ENCODE assay signal across 6 cellular contexts in genomic region chr6:33417127-33417902, GRCh38. TPM values are rescaled to one million over a fixed set of nuclear protein-coding genes. Genes with fewer than 3 reads are reported as not detected.
DNase-seq lines count a peak whose midpoint lies in the region; FAIRE-seq and TF ChIP-seq lines count a peak whose summit lies in the region.

No MANE protein-coding gene starts in this region.

- H3K4me3 ChIP-seq in AG10803 (ENCODE audit: low read length) (peak overlapping the region; percentile 90), MG63 (peak overlapping the region; percentile 60), endothelial cell of umbilical vein (replicated peaks in 1 of 3; ENCODE audit: insufficient read depth in 1 of 3, low read depth in 1 of 3, low read length in 3 of 3) (peak overlapping the region; percentile 36 to 63 (median 50)), skeletal muscle satellite cell (ENCODE audit: low read length) (peak overlapping the region; percentile 80)

- CTCF ChIA-PET in endothelial cell of umbilical vein (lab: Charles Lee): interaction anchor here (4.7 kb wide), 1 partner anchor 8 kb away, joined by 14 read pairs; no protein-coding TSS in a partner anchor

- dilution Hi-C loops in endothelial cell of umbilical vein (cut with MboI; ENCODE audit: extremely low pct_ligation_motif_present, low sequenced_read_pairs): no loop called here

- peak overlapping the region; percentile 36 for H3K27ac ChIP-seq in endothelial cell of umbilical vein (ENCODE audit: insufficient read depth, low read depth, low read length)

- H2AFZ ChIP-seq in endothelial cell of umbilical vein (ENCODE audit: low read depth, low read length): peak overlapping the region; percentile 64

- H3K27me3 ChIP-seq in MG63 (no peaks in the 10 kb centered on the region), endothelial cell of umbilical vein (ENCODE audit: control insufficient read depth in 2 of 2, insufficient read depth in 2 of 2, low read length in 2 of 2) (peaks cover 4 to 11% of the 10 kb centered on the region in 2 experiments), skeletal muscle satellite cell (ENCODE audit: control insufficient read depth, insufficient read depth, low read length) (no peaks in the 10 kb centered on the region)

- no peaks in the 10 kb centered on the region for H3K9me1 ChIP-seq in endothelial cell of umbilical vein (replicated peaks; ENCODE audit: control insufficient read depth, extremely low read depth, insufficient read depth, low read length)

- intact Hi-C loops in endothelial cell of umbilical vein (cut with micrococcal nuclease): loop anchor here (1.0 to 10.0 kb wide), 2 partner anchors 8 to 443 kb away; no protein-coding TSS in a partner anchor

- H3K9me3 ChIP-seq in MG63 (no peaks in the 10 kb centered on the region), endothelial cell of umbilical vein (replicated peaks; ENCODE audit: control insufficient read depth, insufficient read depth, low read length) (no peaks in the 10 kb centered on the region), skeletal muscle satellite cell (replicated peaks; ENCODE audit: low read length) (no peaks in the 10 kb centered on the region)

- H3K36me3 ChIP-seq in MG63: peaks cover 13% of the 10 kb centered on the region
- H3K36me3 ChIP-seq in endothelial cell of umbilical vein (ENCODE audit: control insufficient read depth in 2 of 2, extremely low read depth in 1 of 2, insufficient read depth in 2 of 2, low read length in 2 of 2): peaks cover 0 to 21% of the 10 kb centered on the region in 2 experiments
- H3K36me3 ChIP-seq in skeletal muscle satellite cell (ENCODE audit: insufficient read depth, low read length): peaks cover 38% of the 10 kb centered on the region

- BruUV-seq in endothelial cell of umbilical vein (replicated peaks; lab: Mats Ljungman, UMichigan): TSS peak; percentile 70

- POLR2A ChIA-PET in endothelial cell of umbilical vein (lab: Charles Lee): no interaction called here

- no peaks in the 10 kb centered on the region for H4K20me1 ChIP-seq in endothelial cell of umbilical vein (replicated peaks; ENCODE audit: control insufficient read depth, extremely low read depth, insufficient read depth, low read length)

- DNase-seq in AG10803 (ENCODE audit: low read depth): peak; percentile 88
- DNase-seq in MG63: peak; percentile 49
- DNase-seq in endothelial cell of umbilical vein (ENCODE audit: low read depth, low spot score): peak; percentile 30
- no peak for DNase-seq in cerebellar cortex (ENCODE audit: low spot score)
- DNase-seq in medulla oblongata (ENCODE audit: extremely low spot score): no peak

- H3K79me2 ChIP-seq in endothelial cell of umbilical vein (ENCODE audit: control insufficient read depth, insufficient read depth, low read length): peaks cover 12% of the 10 kb centered on the region

- H3K4me2 ChIP-seq in endothelial cell of umbilical vein (ENCODE audit: insufficient read depth, low read length) (peak overlapping the region; percentile 70), skeletal muscle satellite cell (ENCODE audit: low read length) (peak overlapping the region; percentile 92)

- peak; percentile 84 for FAIRE-seq in endothelial cell of umbilical vein (lab: Jason Lieb, UNC)

- H3K9ac ChIP-seq in endothelial cell of umbilical vein (replicated peaks; ENCODE audit: extremely low read depth, insufficient read depth, low read length) (peak overlapping the region; percentile 40), skeletal muscle satellite cell (ENCODE audit: low read depth, low read length) (peak overlapping the region; percentile 87)

- TF ChIP-seq POLR2A in endothelial cell of umbilical vein (IDR thresholded peaks at IDR 0.05; ENCODE audit: low read depth, low read length): peak; percentile 2

- TF ChIP-seq CTCF in AG10803 (conservative IDR thresholded peaks at IDR 0.05; ENCODE audit: low read length) (no peak), endothelial cell of umbilical vein (IDR thresholded peaks at IDR 0.05; ENCODE audit: extremely low read depth in 1 of 2, insufficient read depth in 1 of 2, low read depth in 1 of 2, low read length in 2 of 2) (no peak)

- H3K4me1 ChIP-seq in endothelial cell of umbilical vein (ENCODE audit: control insufficient read depth, extremely low read depth, insufficient read depth, low read length) (peaks cover 20% of the 10 kb centered on the region), skeletal muscle satellite cell (ENCODE audit: control insufficient read depth, insufficient read depth, low read length) (peaks cover 25% of the 10 kb centered on the region)

TF ChIP-seq in endothelial cell of umbilical vein, 7 proteins besides CTCF, POLR2A, EP300 and RAD21:
- TF ChIP-seq JUN (IDR thresholded peaks at IDR 0.05; ENCODE audit: borderline replicate concordance, insufficient read depth, insufficient read length, low read depth) (peak; percentile 25), POLR2AphosphoS5 (IDR thresholded peaks at IDR 0.05; ENCODE audit: insufficient read depth, low read depth, low read length) (no peak), FOS (IDR thresholded peaks at IDR 0.05; ENCODE audit: borderline replicate concordance, insufficient read depth, low read length) (peak; percentile 47)
TF ChIP-seq in endothelial cell of umbilical vein: peak in this region for 2.

RNA-seq across cellular contexts. Expression of gene CUTA, which starts 0.6 kb away (rescaled TPM):
- 158 and 230 TPM in 2 replicates for total RNA-seq in MG63 (2014; rRNA removed; shearing (Covaris generic); ENCODE audit: low replicate concordance)
- 133 TPM in 2 replicates for total RNA-seq in endothelial cell of umbilical vein
- 202 and 241 TPM in 2 replicates for polyA plus RNA-seq in endothelial cell of umbilical vein
- 189 and 191 TPM in 2 replicates for polyA plus RNA-seq in endothelial cell of umbilical vein (2011; cell fraction: cytosol; rRNA removed)
- 92.8 and 109 TPM in 2 replicates for polyA plus RNA-seq in endothelial cell of umbilical vein (2011; cell fraction: nucleus; rRNA removed)
- polyA plus RNA-seq in endothelial cell of umbilical vein (2012): 123 and 151 TPM in 2 replicates
- 90.1 and 102 TPM in 2 replicates for polyA minus RNA-seq in endothelial cell of umbilical vein
- polyA minus RNA-seq in endothelial cell of umbilical vein (2011; cell fraction: cytosol; rRNA and poly(A)+ RNA removed): 143 TPM
- polyA minus RNA-seq in endothelial cell of umbilical vein (2011; cell fraction: nucleus; rRNA and poly(A)+ RNA removed): 21.5 and 24.2 TPM in 2 replicates
- total RNA-seq in skeletal muscle satellite cell (2012; rRNA removed): 86.7 and 103 TPM in 2 replicates

RNA-seq across cellular contexts. Expression of gene SYNGAP1, which starts 2.5 kb away (rescaled TPM):
- 0.92 and 0.96 TPM in 2 replicates for total RNA-seq in MG63 (2014; rRNA removed; shearing (Covaris generic); ENCODE audit: low replicate concordance)
- 14.3 and 15.1 TPM in 2 replicates for total RNA-seq in endothelial cell of umbilical vein
- 7.3 and 7.9 TPM in 2 replicates for polyA plus RNA-seq in endothelial cell of umbilical vein
- polyA plus RNA-seq in endothelial cell of umbilical vein (2011; cell fraction: cytosol; rRNA removed): 3.2 and 3.9 TPM in 2 replicates
- 36.2 and 44.4 TPM in 2 replicates for polyA plus RNA-seq in endothelial cell of umbilical vein (2011; cell fraction: nucleus; rRNA removed)
- 6.4 and 10.8 TPM in 2 replicates for polyA plus RNA-seq in endothelial cell of umbilical vein (2012)
- 6.2 and 9.3 TPM in 2 replicates for polyA minus RNA-seq in endothelial cell of umbilical vein
- polyA minus RNA-seq in endothelial cell of umbilical vein (2011; cell fraction: cytosol; rRNA and poly(A)+ RNA removed): 0.31 TPM
- 11.4 and 14.9 TPM in 2 replicates for polyA minus RNA-seq in endothelial cell of umbilical vein (2011; cell fraction: nucleus; rRNA and poly(A)+ RNA removed)
- 4.2 and 5.1 TPM in 2 replicates for total RNA-seq in skeletal muscle satellite cell (2012; rRNA removed)

RNA-seq across cellular contexts. Expression of gene PHF1, which starts 6.5 kb away (rescaled TPM):
- 11.6 and 12.6 TPM in 2 replicates for total RNA-seq in MG63 (2014; rRNA removed; shearing (Covaris generic); ENCODE audit: low replicate concordance)
- 28.8 and 32.5 TPM in 2 replicates for total RNA-seq in endothelial cell of umbilical vein
- polyA plus RNA-seq in endothelial cell of umbilical vein: 53.1 and 62.6 TPM in 2 replicates
- 23.9 and 25.2 TPM in 2 replicates for polyA plus RNA-seq in endothelial cell of umbilical vein (2011; cell fraction: cytosol; rRNA removed)
- 186 and 227 TPM in 2 replicates for polyA plus RNA-seq in endothelial cell of umbilical vein (2011; cell fraction: nucleus; rRNA removed)
- polyA plus RNA-seq in endothelial cell of umbilical vein (2012): 22.8 and 26.1 TPM in 2 replicates
- polyA minus RNA-seq in endothelial cell of umbilical vein: 22.3 and 26.8 TPM in 2 replicates
- polyA minus RNA-seq in endothelial cell of umbilical vein (2011; cell fraction: cytosol; rRNA and poly(A)+ RNA removed): 8.6 TPM
- 16.2 and 19.6 TPM in 2 replicates for polyA minus RNA-seq in endothelial cell of umbilical vein (2011; cell fraction: nucleus; rRNA and poly(A)+ RNA removed)
- 10.9 and 11.6 TPM in 2 replicates for total RNA-seq in skeletal muscle satellite cell (2012; rRNA removed)

RNA-seq across cellular contexts. Expression of gene KIFC1, which starts 25.7 kb away (rescaled TPM):
- total RNA-seq in MG63 (2014; rRNA removed; shearing (Covaris generic); ENCODE audit: low replicate concordance): 36.6 and 45.5 TPM in 2 replicates
- total RNA-seq in endothelial cell of umbilical vein: 63.4 and 65.9 TPM in 2 replicates
- 38.5 and 39.3 TPM in 2 replicates for polyA plus RNA-seq in endothelial cell of umbilical vein
- 46.2 and 46.6 TPM in 2 replicates for polyA plus RNA-seq in endothelial cell of umbilical vein (2011; cell fraction: cytosol; rRNA removed)
- polyA plus RNA-seq in endothelial cell of umbilical vein (2011; cell fraction: nucleus; rRNA removed): 63.0 and 83.1 TPM in 2 replicates
- polyA plus RNA-seq in endothelial cell of umbilical vein (2012): 15.2 and 30.1 TPM in 2 replicates
- polyA minus RNA-seq in endothelial cell of umbilical vein: 40.6 and 41.9 TPM in 2 replicates
- polyA minus RNA-seq in endothelial cell of umbilical vein (2011; cell fraction: cytosol; rRNA and poly(A)+ RNA removed): 33.3 TPM
- polyA minus RNA-seq in endothelial cell of umbilical vein (2011; cell fraction: nucleus; rRNA and poly(A)+ RNA removed): 36.4 and 42.0 TPM in 2 replicates
- total RNA-seq in skeletal muscle satellite cell (2012; rRNA removed): 28.6 and 29.4 TPM in 2 replicates

RNA-seq across cellular contexts. Expression of gene ZBTB9, which starts 37.1 kb away (rescaled TPM):
- total RNA-seq in MG63 (2014; rRNA removed; shearing (Covaris generic); ENCODE audit: low replicate concordance): 5.6 and 6.9 TPM in 2 replicates
- 8.0 and 8.7 TPM in 2 replicates for total RNA-seq in endothelial cell of umbilical vein
- 4.7 and 4.9 TPM in 2 replicates for polyA plus RNA-seq in endothelial cell of umbilical vein
- polyA plus RNA-seq in endothelial cell of umbilical vein (2011; cell fraction: cytosol; rRNA removed): 3.5 and 3.7 TPM in 2 replicates
- polyA plus RNA-seq in endothelial cell of umbilical vein (2011; cell fraction: nucleus; rRNA removed): 7.2 and 7.5 TPM in 2 replicates
- 6.0 and 7.5 TPM in 2 replicates for polyA plus RNA-seq in endothelial cell of umbilical vein (2012)
- 8.0 and 9.0 TPM in 2 replicates for polyA minus RNA-seq in endothelial cell of umbilical vein
- 11.2 TPM for polyA minus RNA-seq in endothelial cell of umbilical vein (2011; cell fraction: cytosol; rRNA and poly(A)+ RNA removed)
- polyA minus RNA-seq in endothelial cell of umbilical vein (2011; cell fraction: nucleus; rRNA and poly(A)+ RNA removed): 2.1 and 3.5 TPM in 2 replicates
- total RNA-seq in skeletal muscle satellite cell (2012; rRNA removed): 6.3 and 6.6 TPM in 2 replicates

Comparison
In these comparisons a context has a peak if more than half of its experiments do, and no peak if none do; other contexts are left out.
1. DNase-seq: peak in AG10803 (single experiment), MG63 (single experiment) and endothelial cell of umbilical vein (single experiment); none in cerebellar cortex (single experiment) and medulla oblongata (single experiment).
2. Peak in every context shown above with its lines, with median percentiles within 50 percentile points of each other: H3K4me3 ChIP-seq.